18 cellular contexts compared by ENCODE assay signal in the genomic region with DNA sequence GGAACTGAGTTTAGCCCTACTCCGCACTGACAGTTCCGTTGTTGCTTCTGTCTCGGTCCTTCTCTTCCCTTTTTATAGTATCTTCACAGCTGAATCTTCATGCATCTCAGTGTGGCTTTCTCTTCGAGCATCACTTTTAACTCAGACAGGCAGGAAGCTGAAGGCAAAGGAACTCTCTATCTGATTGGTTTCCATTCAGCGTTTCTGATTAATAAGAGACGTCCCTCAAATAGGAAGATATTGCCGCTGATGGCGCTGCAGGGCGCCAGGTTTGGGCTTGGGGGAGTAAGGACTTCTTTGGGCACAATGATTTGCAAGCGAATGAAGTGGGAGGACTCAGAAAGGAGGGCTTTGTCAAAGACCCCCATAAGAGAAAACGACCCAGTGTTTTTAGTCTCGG. TPM values are rescaled to one million over a fixed set of nuclear protein-coding genes. Genes with fewer than 3 reads are reported as not detected.
DNase-seq lines count a peak whose midpoint lies in the region; ATAC-seq, FAIRE-seq and TF ChIP-seq lines count a peak whose summit lies in the region.
"Had no signal": no experiment of that assay in that cellular context is flagged by ENCODE, and none has a peak within 500 bp of the region (broad histone marks: within the 10 kb centered on the region; RNA-seq: fewer than 3 reads in every experiment).

A gene with protein sequence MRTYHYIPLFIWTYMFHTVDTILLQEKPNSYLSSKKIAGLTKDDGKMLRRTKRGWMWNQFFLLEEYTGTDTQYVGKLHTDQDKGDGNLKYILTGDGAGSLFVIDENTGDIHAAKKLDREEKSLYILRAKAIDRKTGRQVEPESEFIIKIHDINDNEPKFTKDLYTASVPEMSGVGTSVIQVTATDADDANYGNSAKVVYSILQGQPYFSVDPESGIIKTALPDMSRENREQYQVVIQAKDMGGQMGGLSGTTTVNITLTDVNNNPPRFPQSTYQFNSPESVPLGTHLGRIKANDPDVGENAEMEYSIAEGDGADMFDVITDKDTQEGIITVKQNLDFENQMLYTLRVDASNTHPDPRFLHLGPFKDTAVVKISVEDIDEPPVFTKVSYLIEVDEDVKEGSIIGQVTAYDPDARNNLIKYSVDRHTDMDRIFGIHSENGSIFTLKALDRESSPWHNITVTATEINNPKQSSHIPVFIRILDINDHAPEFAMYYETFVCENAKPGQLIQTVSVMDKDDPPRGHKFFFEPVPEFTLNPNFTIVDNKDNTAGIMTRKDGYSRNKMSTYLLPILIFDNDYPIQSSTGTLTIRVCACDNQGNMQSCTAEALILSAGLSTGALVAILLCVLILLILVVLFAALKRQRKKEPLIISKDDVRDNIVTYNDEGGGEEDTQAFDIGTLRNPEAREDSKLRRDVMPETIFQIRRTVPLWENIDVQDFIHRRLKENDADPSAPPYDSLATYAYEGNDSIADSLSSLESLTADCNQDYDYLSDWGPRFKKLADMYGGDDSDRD (minus strand): TSS at position 111 of the 400 bp plus-strand sequence. CDS start 50,253 bp downstream, outside the sequence.

- H3K9me3 ChIP-seq in iPS-18a (ENCODE audit: control insufficient read depth, low read depth, low read length): no peaks in the 10 kb centered on the region
- H3K9me3 ChIP-seq: BLaER1, prostate gland had no signal

- H3K9me3 Mint-ChIP-seq in HFFc6: no peaks in the 10 kb centered on the region
- H3K9me3 Mint-ChIP-seq: stimulated activated naive B cell treated with anti-CD40 and anti-IgM and Interleukin-4, amounts not matched to agents 10 μg/mL and 1 μg/mL and 100 μg/mL, for 72 hours had no signal

- no peaks in the 10 kb centered on the region for H3K27me3 ChIP-seq in iPS-18a (ENCODE audit: control insufficient read depth, insufficient read depth, low read length)
- H3K27me3 ChIP-seq: BLaER1 had no signal

- H3K4me3 ChIP-seq in iPS-18a (ENCODE audit: low read length): peak within 1 kb of the TSS; percentile 58
- H3K4me3 ChIP-seq: BLaER1, lung, prostate gland had no signal

- no peak within 1 kb of the TSS for H3K27ac Mint-ChIP-seq in HFFc6
- H3K27ac Mint-ChIP-seq: activated B cell treated with CpG ODN at 0.5 μM for 24 hours; stimulated activated naive B cell treated with anti-CD40 and anti-IgM and Interleukin-4, amounts not matched to agents 10 μg/mL and 1 μg/mL and 100 μg/mL, for 72 hours had no signal

- no peak within 1 kb of the TSS for H3K27ac ChIP-seq in iPS-18a (ENCODE audit: low read length)
- H3K27ac ChIP-seq: BLaER1, prostate gland had no signal

- no peaks in the 10 kb centered on the region; the same call in 1 of the 2 replicates for H3K27me3 Mint-ChIP-seq in HFFc6 (ENCODE audit: insufficient read depth)
- H3K27me3 Mint-ChIP-seq: activated B cell treated with CpG ODN at 0.5 μM for 24 hours; stimulated activated naive B cell treated with anti-CD40 and anti-IgM and Interleukin-4, amounts not matched to agents 10 μg/mL and 1 μg/mL and 100 μg/mL, for 72 hours had no signal

- FAIRE-seq in GM12892 (lab: Jason Lieb, UNC): no peak

- peaks cover 39% of the 10 kb centered on the region for H3K4me1 ChIP-seq in iPS-18a (ENCODE audit: control insufficient read depth, low read depth, low read length)
- H3K4me1 ChIP-seq: BLaER1, prostate gland had no signal

- no peak for TF ChIP-seq CTCF in HFFc6 (IDR thresholded peaks at IDR 0.05)

- ATAC-seq in GM21526 (IDR thresholded peaks at IDR 0.05; ENCODE audit: low FRiP score, unreplicated experiment) (no peak), HG03280 (IDR thresholded peaks at IDR 0.05; ENCODE audit: unreplicated experiment) (no peak), HG02938 (IDR thresholded peaks at IDR 0.05; ENCODE audit: unreplicated experiment) (no peak)
- ATAC-seq: SK-N-SH treated with all-trans-retinoic acid at 6 μM for 48 hours; stimulated activated naive B cell treated with anti-CD40 and anti-IgM and Interleukin-4, amounts not matched to agents 10 μg/mL and 1 μg/mL and 100 μg/mL, for 72 hours had no signal

- no peak within 1 kb of the TSS for H3K9ac ChIP-seq in iPS-18a (ENCODE audit: low read length)
- H3K9ac ChIP-seq: BLaER1 had no signal

- TF ChIP-seq POLR2A in GM12892 (IDR thresholded peaks at IDR 0.05; ENCODE audit: low read depth, low read length): no peak

- intact Hi-C loops in posterior cingulate gyrus (cut with DNase I): no loop called here

- H3K4me1 Mint-ChIP-seq in HFFc6 (ENCODE audit: low read depth): no peaks in the 10 kb centered on the region
- H3K4me1 Mint-ChIP-seq: activated B cell treated with CpG ODN at 0.5 μM for 24 hours; stimulated activated naive B cell treated with anti-CD40 and anti-IgM and Interleukin-4, amounts not matched to agents 10 μg/mL and 1 μg/mL and 100 μg/mL, for 72 hours had no signal

- no peak for DNase-seq in HFFc6
- DNase-seq in astrocyte of the hippocampus (ENCODE audit: low read depth, low spot score): peak; percentile 11
- peak in 7 of 10 donors; percentile 14 to 89 (median 30) for DNase-seq in posterior cingulate gyrus
- DNase-seq in GM12892 (ENCODE audit: insufficient read length): no peak
- DNase-seq: activated B cell treated with CpG ODN at 0.5 μM for 24 hours; activated T-cell treated with anti-CD3 and anti-CD28 coated beads for 4 hours; effector memory CD4-positive, alpha-beta T cell; stimulated activated CD4-positive, alpha-beta T cell treated with anti-CD3 and anti-CD28 coated beads, Interleukin-4, amount 100 ng/mL, for 1 hour; stimulated activated naive B cell treated with anti-CD40 and anti-IgM and Interleukin-4, amounts not matched to agents 10 μg/mL and 1 μg/mL and 100 μg/mL, for 72 hours had no signal

- no peaks in the 10 kb centered on the region for H3K36me3 ChIP-seq in iPS-18a (ENCODE audit: control insufficient read depth, low read depth, low read length)
- H3K36me3 ChIP-seq: BLaER1, prostate gland had no signal

- H3K4me3 Mint-ChIP-seq in HFFc6: peak within 1 kb of the TSS; percentile 46; the same call in 1 of the 2 replicates
- H3K4me3 Mint-ChIP-seq: activated B cell treated with CpG ODN at 0.5 μM for 24 hours; stimulated activated naive B cell treated with anti-CD40 and anti-IgM and Interleukin-4, amounts not matched to agents 10 μg/mL and 1 μg/mL and 100 μg/mL, for 72 hours had no signal

- H3K36me3 Mint-ChIP-seq in HFFc6 (ENCODE audit: low read depth): no peaks in the 10 kb centered on the region
- H3K36me3 Mint-ChIP-seq: stimulated activated naive B cell treated with anti-CD40 and anti-IgM and Interleukin-4, amounts not matched to agents 10 μg/mL and 1 μg/mL and 100 μg/mL, for 72 hours had no signal

RNA-seq across cellular contexts. Expression of the gene that starts here (rescaled TPM):
- not detected for total RNA-seq in HFFc6 (2021; fragmentation: NEBNext Ultra II Directional; extraction: Animal tissue kit (Norgen Biotek cat#: 25700))
- polyA plus RNA-seq in GM12892 (2012; ENCODE audit: missing spikeins): not detected
- total RNA-seq: activated B cell treated with CpG ODN at 0.5 μM for 24 hours, Daoy, lung, prostate gland had no signal
- polyA plus RNA-seq: lung had no signal

Comparison
In these comparisons a context has a peak if more than half of its experiments do, and no peak if none do; other contexts are left out.
1. DNase-seq: peak in astrocyte of the hippocampus (single experiment) and posterior cingulate gyrus (7 of 10); none in HFFc6 (single experiment) and GM12892 (single experiment).